Comparison of ENCODE assay signal across 26 cellular contexts in genomic region chr9:110984890-110985437, GRCh38. TPM values are rescaled to one million over a fixed set of nuclear protein-coding genes. Genes with fewer than 3 reads are reported as not detected.
DNase-seq lines count a peak whose midpoint lies in the region; ATAC-seq and TF ChIP-seq lines count a peak whose summit lies in the region.
"Had no signal": no experiment of that assay in that cellular context is flagged by ENCODE, and none has a peak within 500 bp of the region (broad histone marks: within the 10 kb centered on the region; RNA-seq: fewer than 3 reads in every experiment).

No MANE protein-coding gene starts in this region.

- H3K27ac ChIP-seq in iPS-18a (ENCODE audit: low read length) (no peak overlapping the region), OCI-LY7 (ENCODE audit: low read depth, low read length, poor library complexity, severe bottlenecking) (no peak overlapping the region)
- H3K27ac ChIP-seq: Peyer's patch had no signal

- no peaks in the 10 kb centered on the region for H3K36me3 ChIP-seq in iPS-18a (ENCODE audit: control insufficient read depth, low read depth, low read length)
- no peaks in the 10 kb centered on the region for H3K36me3 ChIP-seq in OCI-LY7 (ENCODE audit: insufficient read depth, low read length)
- H3K36me3 ChIP-seq: BE2C, Peyer's patch had no signal

- ATAC-seq in WTC11: peak; percentile 71
- no peak for ATAC-seq in GM19328 (IDR thresholded peaks at IDR 0.05; ENCODE audit: unreplicated experiment)
- ATAC-seq: HCT116, HepG2, K562 had no signal

- BruUV-seq in OCI-LY7 (replicated peaks; lab: Mats Ljungman, UMichigan): no TSS peak

- H3K36me3 Mint-ChIP-seq in HFFc6 (ENCODE audit: low read depth) (peaks cover 53% of the 10 kb centered on the region), WTC11 (no peaks in the 10 kb centered on the region; the same call in 1 of the 2 replicates)

- H3K4me1 ChIP-seq in iPS-18a (ENCODE audit: control insufficient read depth, low read depth, low read length) (peaks cover 20% of the 10 kb centered on the region), OCI-LY7 (ENCODE audit: insufficient read depth, low read length, poor library complexity, severe bottlenecking) (no peaks in the 10 kb centered on the region)
- H3K4me1 ChIP-seq: BE2C, Peyer's patch had no signal

- H3K9me3 Mint-ChIP-seq in HFFc6 (no peaks in the 10 kb centered on the region; the same call in 1 of the 2 replicates), WTC11 (peaks cover 21% of the 10 kb centered on the region)

- H3K27me3 ChIP-seq in iPS-18a (ENCODE audit: control insufficient read depth, insufficient read depth, low read length): no peaks in the 10 kb centered on the region
- H3K27me3 ChIP-seq: BE2C, Peyer's patch had no signal

- H3K27me3 Mint-ChIP-seq in HFFc6 (ENCODE audit: insufficient read depth) (peaks cover 1% of the 10 kb centered on the region; the same call in 1 of the 2 replicates), WTC11 (ENCODE audit: low read depth) (no peaks in the 10 kb centered on the region)

- TF ChIP-seq CTCF in GM12865 (IDR thresholded peaks at IDR 0.05; ENCODE audit: insufficient read depth, low read depth, low read length, missing control alignments) (no peak), HFFc6 (IDR thresholded peaks at IDR 0.05) (no peak), WTC11 (IDR thresholded peaks at IDR 0.05) (no peak), OCI-LY7 (conservative IDR thresholded peaks at IDR 0.05; ENCODE audit: low read length) (no peak)

- H4K20me1 ChIP-seq in OCI-LY7 (ENCODE audit: insufficient read depth, low read length): no peaks in the 10 kb centered on the region

- CTCF ChIA-PET in WTC11 (lab: Charles Lee) (interaction anchor here (1.3 kb wide), 1 partner anchor 51 kb away, joined by 7 read pairs; no protein-coding TSS in a partner anchor), OCI-LY7 (lab: Charles Lee; ENCODE audit: unreplicated experiment) (no interaction called here)

- H3K4me1 Mint-ChIP-seq in HFFc6 (ENCODE audit: low read depth) (peaks cover 69% of the 10 kb centered on the region), WTC11 (peaks cover 29% of the 10 kb centered on the region)

- no peak overlapping the region for H3K4me3 Mint-ChIP-seq in HFFc6
- peak overlapping the region; percentile 31 for H3K4me3 Mint-ChIP-seq in WTC11

- H3K27ac Mint-ChIP-seq in HFFc6 (peak overlapping the region; percentile 25; the same call in 1 of the 2 replicates), WTC11 (peak overlapping the region; percentile 69; the same call in 1 of the 2 replicates)

- intact Hi-C loops in OCI-LY7 (cut with micrococcal nuclease; ENCODE audit: unreplicated experiment): no loop called here

- no peaks in the 10 kb centered on the region for H3K9me3 ChIP-seq in iPS-18a (ENCODE audit: control insufficient read depth, low read depth, low read length)
- no peaks in the 10 kb centered on the region for H3K9me3 ChIP-seq in OCI-LY7 (ENCODE audit: low read length)
- H3K9me3 ChIP-seq: BE2C, Peyer's patch, SK-N-SH had no signal

- POLR2A ChIA-PET in WTC11 (lab: Charles Lee): interaction anchor here (0.6 kb wide), 1 partner anchor 220 kb away, joined by 3 read pairs; no protein-coding TSS in a partner anchor
- POLR2A ChIA-PET in OCI-LY7 (lab: Charles Lee): no interaction called here

- no peak overlapping the region for H3K4me2 ChIP-seq in OCI-LY7 (ENCODE audit: low read length)
- H3K4me2 ChIP-seq: SK-N-SH had no signal

- H3K9ac ChIP-seq in iPS-18a (ENCODE audit: low read length): no peak overlapping the region
- H3K9ac ChIP-seq: GM23248, SK-N-SH had no signal

- H3K79me2 ChIP-seq in OCI-LY7 (ENCODE audit: insufficient read depth, low read depth, low read length): no peaks in the 10 kb centered on the region

- H3K9me2 ChIP-seq in OCI-LY7 (ENCODE audit: insufficient read depth, low read length): no peaks in the 10 kb centered on the region
- H3K9me2 ChIP-seq: SK-N-SH had no signal

- DNase-seq in GM12865 (ENCODE audit: low read depth) (peak; percentile 35), HFFc6 (no peak), WTC11 (ENCODE audit: low spot score) (no peak), OCI-LY7 (ENCODE audit: low spot score) (no peak), ecto neural progenitor cell (ENCODE audit: low spot score) (no peak)
- DNase-seq in activated CD8-positive, alpha-beta memory T cell treated with anti-CD3 and anti-CD28 coated beads for 24 hours: no peak
- DNase-seq: 8988T, ACHN, BE2C, Calu3, DMS79 treated with DMSO at 0.1 percent for 48 hours, GF-D8, GM23248, NCI-H2029, NCI-H446 treated with DMSO at 0.1 percent for 48 hours, NCI-H69, OCI-M1, Peyer's patch, SIG-M5, SK-N-SH had no signal

- H3K4me3 ChIP-seq in GM12865 (ENCODE audit: low read depth, low read length): no peak overlapping the region
- H3K4me3 ChIP-seq in iPS-18a (ENCODE audit: low read length): peak overlapping the region; percentile 13
- no peak overlapping the region for H3K4me3 ChIP-seq in OCI-LY7 (ENCODE audit: low read depth, low read length, poor library complexity, severe bottlenecking)
- H3K4me3 ChIP-seq: GM23248, K562, Peyer's patch had no signal

- H2AFZ ChIP-seq in OCI-LY7 (ENCODE audit: low read length): no peak overlapping the region
- H2AFZ ChIP-seq: GM23248 had no signal

TF ChIP-seq in WTC11, 78 proteins besides CTCF, POLR2A, EP300 and RAD21 (continues in another document):
- no peak for TF ChIP-seq ZNF317 (CRISPR knock-in tag; IDR thresholded peaks at IDR 0.05; ENCODE audit: borderline replicate concordance, low read depth)
- no peak for TF ChIP-seq ARID4B (CRISPR knock-in tag; IDR thresholded peaks at IDR 0.05; ENCODE audit: borderline replicate concordance)
- TF ChIP-seq ELF4 (CRISPR knock-in tag; IDR thresholded peaks at IDR 0.05; ENCODE audit: low read depth): no peak
- no peak for TF ChIP-seq FOXP4 (CRISPR knock-in tag; IDR thresholded peaks at IDR 0.05)
- no peak for TF ChIP-seq GRHL2 (CRISPR knock-in tag; IDR thresholded peaks at IDR 0.05; ENCODE audit: insufficient replicate concordance, severe bottlenecking)
- TF ChIP-seq, protein P1, sequence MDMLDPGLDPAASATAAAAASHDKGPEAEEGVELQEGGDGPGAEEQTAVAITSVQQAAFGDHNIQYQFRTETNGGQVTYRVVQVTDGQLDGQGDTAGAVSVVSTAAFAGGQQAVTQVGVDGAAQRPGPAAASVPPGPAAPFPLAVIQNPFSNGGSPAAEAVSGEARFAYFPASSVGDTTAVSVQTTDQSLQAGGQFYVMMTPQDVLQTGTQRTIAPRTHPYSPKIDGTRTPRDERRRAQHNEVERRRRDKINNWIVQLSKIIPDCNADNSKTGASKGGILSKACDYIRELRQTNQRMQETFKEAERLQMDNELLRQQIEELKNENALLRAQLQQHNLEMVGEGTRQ (CRISPR knock-in tag; IDR thresholded peaks at IDR 0.05): no peak

RNA-seq across cellular contexts. Expression of gene LPAR1, which starts 53.3 kb away (rescaled TPM):
- 100 to 1,000 TPM in 4 of 6 experiments, 10 to 100 TPM in 2; 70.6 to 148 (median 123) TPM for total RNA-seq in HFFc6 (2021; fragmentation: NEBNext Ultra II Directional; extraction: Animal tissue kit (Norgen Biotek cat#: 25700))
- total RNA-seq in WTC11 (2021): 3.3 to 4.9 TPM (median 4.0 TPM) in 3 replicates
- not detected in 2 replicates for total RNA-seq in OCI-LY7 (2014; rRNA removed; shearing (Covaris generic))
- total RNA-seq in OCI-LY7 (2022): not detected in 2 replicates
- total RNA-seq: HepG2, HT-29 had no signal

Comparison
In these comparisons a context has a peak if more than half of its experiments do, and no peak if none do; other contexts are left out.
1. RNA of gene LPAR1, which starts 53.3 kb away (total RNA-seq): 70.6 to 148 TPM in HFFc6; 3.3 to 4.9 TPM in WTC11 and not detected in OCI-LY7; every median in the first group is over 10 times any median in the second.